In genomic region chr1:248648770-248649536, GRCh38 we compare ENCODE assay signal across 6 cellular contexts. TPM values are rescaled to one million over a fixed set of nuclear protein-coding genes. Genes with fewer than 3 reads are reported as not detected.
"Had no signal": no experiment of that assay in that cellular context is flagged by ENCODE, and none has a peak within 500 bp of the region (broad histone marks: within the 10 kb centered on the region; RNA-seq: fewer than 3 reads in every experiment).

No MANE protein-coding gene starts in this region.

RNA-seq across cellular contexts. Expression of gene OR2T35, which starts 3.9 kb away (rescaled TPM):
- total RNA-seq: M059J, PC-3, Peyer's patch, Right ventricle myocardium superior, SJSA1 had no signal
- polyA plus RNA-seq: SK-N-SH had no signal

RNA-seq across cellular contexts. Expression of gene OR2T27, which starts 6.4 kb away (rescaled TPM):
- total RNA-seq: M059J, PC-3, Peyer's patch, Right ventricle myocardium superior, SJSA1 had no signal
- polyA plus RNA-seq: SK-N-SH had no signal

RNA-seq across cellular contexts. Expression of gene OR2T11, which starts 14.1 kb away (rescaled TPM):
- total RNA-seq: M059J, PC-3, Peyer's patch, Right ventricle myocardium superior, SJSA1 had no signal
- polyA plus RNA-seq: SK-N-SH had no signal

RNA-seq across cellular contexts. Expression of gene OR2T10, which starts 51.5 kb away (rescaled TPM):
- total RNA-seq: M059J, PC-3, Peyer's patch, Right ventricle myocardium superior, SJSA1 had no signal
- polyA plus RNA-seq: SK-N-SH had no signal

RNA-seq across cellular contexts. Expression of gene OR14I1, which starts 53.6 kb away (rescaled TPM):
- total RNA-seq: PC-3, Peyer's patch, Right ventricle myocardium superior, SJSA1 had no signal
- polyA plus RNA-seq: SK-N-SH had no signal
